Comparison of ENCODE assay signal across 10 cellular contexts in genomic region chr1:165898837-165899236, GRCh38.
DNase-seq lines count a peak whose midpoint lies in the region; ATAC-seq and TF ChIP-seq lines count a peak whose summit lies in the region.
"Had no signal": no experiment of that assay in that cellular context is flagged by ENCODE, and none has a peak within 500 bp of the region (broad histone marks: within the 10 kb centered on the region; RNA-seq: fewer than 3 reads in every experiment).

No MANE protein-coding gene starts in this region.

- intact Hi-C loops in mammary epithelial cell (cut with micrococcal nuclease): loop anchor here (5.0 kb wide), 1 partner anchor 42 kb away; no protein-coding TSS in a partner anchor

- dilution Hi-C loops in mammary epithelial cell (cut with HindIII; ENCODE audit: low sequenced_read_pairs): no loop called here

- no peaks in the 10 kb centered on the region for H3K9me3 ChIP-seq in mammary epithelial cell (replicated peaks; ENCODE audit: insufficient read depth, low read length)

- H3K9me3 Mint-ChIP-seq in type B pancreatic cell: no peaks in the 10 kb centered on the region
- H3K9me3 Mint-ChIP-seq: activated T-helper 17 cell treated with anti-CD3 and anti-CD28 coated beads, Interleukin-2, amount 50 U/mL, for 72 hours had no signal

- WGBS in mammary epithelial cell (ENCODE audit: low coverage, missing lambda C conversion rate): 0% methylated on average over 3 of the region's 3 CpGs

- H3K27ac ChIP-seq in mammary epithelial cell (ENCODE audit: insufficient read depth, low read depth, low read length): peak overlapping the region; percentile 93

- H3K36me3 ChIP-seq in mammary epithelial cell (ENCODE audit: insufficient read depth, low read length): peaks cover 6% of the 10 kb centered on the region

- H3K36me3 Mint-ChIP-seq in type B pancreatic cell: peaks cover 28% of the 10 kb centered on the region

- peaks cover 27% of the 10 kb centered on the region for H3K4me1 Mint-ChIP-seq in type B pancreatic cell (ENCODE audit: unreplicated experiment)

- TF ChIP-seq CTCF in mammary epithelial cell (conservative IDR thresholded peaks at IDR 0.05 in 1 of 2, IDR thresholded peaks at IDR 0.05 in 1 of 2; ENCODE audit: extremely low read depth in 1 of 2, insufficient read depth in 1 of 2, low read depth in 1 of 2, low read length in 2 of 2): no peak
- TF ChIP-seq CTCF in type B pancreatic cell (conservative IDR thresholded peaks at IDR 0.05): no peak

- no peak overlapping the region for H3K4me3 ChIP-seq in mammary epithelial cell (replicated peaks in 1 of 3; ENCODE audit: insufficient read depth in 1 of 3, low read depth in 2 of 3, low read length in 3 of 3)

- ATAC-seq in HG02970 (IDR thresholded peaks at IDR 0.05; ENCODE audit: low FRiP score, unreplicated experiment) (no peak), HG02840 (IDR thresholded peaks at IDR 0.05; ENCODE audit: low FRiP score, unreplicated experiment) (no peak)
- ATAC-seq: activated T-helper 17 cell treated with anti-CD3 and anti-CD28 coated beads, Interleukin-2, amount 50 U/mL, for 72 hours had no signal

- H3K4me3 Mint-ChIP-seq in type B pancreatic cell: no peak overlapping the region
- H3K4me3 Mint-ChIP-seq: activated T-helper 17 cell treated with anti-CD3 and anti-CD28 coated beads, Interleukin-2, amount 50 U/mL, for 72 hours had no signal

- no peaks in the 10 kb centered on the region for H3K27me3 Mint-ChIP-seq in type B pancreatic cell
- H3K27me3 Mint-ChIP-seq: activated T-helper 17 cell treated with anti-CD3 and anti-CD28 coated beads, Interleukin-2, amount 50 U/mL, for 72 hours had no signal

- H3K27me3 ChIP-seq in mammary epithelial cell (ENCODE audit: insufficient read depth, low read length): no peaks in the 10 kb centered on the region

- no TSS peak for BruUV-seq in mammary epithelial cell (replicated peaks; lab: Mats Ljungman, UMichigan)

- peak overlapping the region; percentile 50 for H3K9ac ChIP-seq in mammary epithelial cell (ENCODE audit: insufficient read depth, low read length)

- peak overlapping the region; percentile 61 for H3K4me2 ChIP-seq in mammary epithelial cell (ENCODE audit: insufficient read depth, low read depth, low read length)

- DNase-seq in HPDE6-E6E7 (ENCODE audit: extremely low spot score) (peak; percentile 78), mammary epithelial cell (peak; percentile 95), islet precursor cell (peak; percentile 93), type B pancreatic cell (ENCODE audit: extremely low spot score, unreplicated experiment) (no peak), NCI-H187 (lab: John Stamatoyannopoulos, UW) (no peak), medulla oblongata (ENCODE audit: extremely low spot score) (no peak)
- DNase-seq: NCI-H1092 treated with DMSO at 0.1 percent for 48 hours had no signal

- no peaks in the 10 kb centered on the region for H4K20me1 ChIP-seq in mammary epithelial cell (ENCODE audit: insufficient read depth, low read length)

- peaks cover 63% of the 10 kb centered on the region for H3K79me2 ChIP-seq in mammary epithelial cell (ENCODE audit: insufficient read depth, low read length)

- in situ Hi-C loops in mammary epithelial cell (cut with MboI; ENCODE audit: low sequenced_read_pairs in 2 of 2): no loop called here

- H3K27ac Mint-ChIP-seq in type B pancreatic cell: peak overlapping the region; percentile 77
- H3K27ac Mint-ChIP-seq: activated T-helper 17 cell treated with anti-CD3 and anti-CD28 coated beads, Interleukin-2, amount 50 U/mL, for 72 hours had no signal

- H2AFZ ChIP-seq in mammary epithelial cell (ENCODE audit: low read depth, low read length): no peak overlapping the region

- peaks cover 87% of the 10 kb centered on the region for H3K4me1 ChIP-seq in mammary epithelial cell (ENCODE audit: insufficient read depth, low read length)

- CTCF ChIA-PET in mammary epithelial cell (lab: Charles Lee; ENCODE audit: low non-redundant PET): interaction anchor here (0.7 to 1.5 kb wide), 2 partner anchors 130 to 188 kb away, joined by 3 read pairs; partner anchors contain the start of gene TMCO1

Comparison
In these comparisons a context has a peak if more than half of its experiments do, and no peak if none do; other contexts are left out.
1. DNase-seq: peak in HPDE6-E6E7 (single experiment), mammary epithelial cell (single experiment) and islet precursor cell (single experiment); none in type B pancreatic cell (single experiment), NCI-H187 (0 of 2) and medulla oblongata (single experiment).